ENCODE assay signal across 8 cellular contexts in the genomic region with DNA sequence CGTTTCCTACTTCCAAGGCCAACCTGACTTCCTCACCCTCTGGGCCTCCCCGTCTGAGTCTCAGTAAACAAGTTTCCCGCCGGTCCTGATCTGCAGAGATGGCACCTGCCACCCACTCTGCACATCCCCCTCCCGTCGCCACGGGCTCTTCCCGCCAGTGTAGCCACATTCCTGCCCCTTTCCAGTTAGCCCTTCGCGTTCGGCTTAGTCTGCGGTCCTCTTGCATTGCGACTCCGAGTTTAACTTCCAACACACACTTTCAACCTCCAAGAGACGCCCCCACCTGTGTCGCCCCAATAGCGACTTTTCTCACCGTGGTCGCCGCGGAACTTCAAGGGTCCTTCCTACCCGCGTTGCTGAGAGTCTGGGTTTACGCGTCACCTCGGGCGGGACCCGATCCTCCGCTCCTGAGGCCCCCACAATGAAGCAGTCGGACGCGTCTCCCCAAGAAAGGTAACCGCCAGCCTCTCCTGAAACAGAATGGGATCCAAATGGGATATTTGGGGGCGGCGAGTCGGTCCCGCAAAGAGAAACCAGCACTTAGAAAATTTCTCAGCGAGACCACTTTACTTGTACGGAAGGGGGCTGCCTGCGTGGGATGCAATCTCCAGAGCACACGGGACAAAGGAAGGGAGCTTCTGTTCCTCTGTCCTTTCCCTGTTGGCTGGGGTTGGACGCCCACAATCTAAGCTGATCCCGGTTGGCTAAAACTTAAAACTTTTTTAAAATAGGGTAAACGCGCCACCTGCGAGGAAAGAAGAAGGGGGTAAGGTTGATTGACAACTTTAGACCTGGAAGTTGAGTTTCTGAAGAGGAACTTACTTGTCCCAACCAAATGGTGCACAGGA. TPM values are rescaled to one million over a fixed set of nuclear protein-coding genes. Genes with fewer than 3 reads are reported as not detected.
DNase-seq lines count a peak whose midpoint lies in the region; ATAC-seq and TF ChIP-seq lines count a peak whose summit lies in the region.

No MANE protein-coding gene starts in this region.

- H3K4me1 Mint-ChIP-seq in immature natural killer cell, result peaks cover 37 to 40% of the 10 kb centered on the region in 2 donors

- H3K9me3 ChIP-seq in RWPE2 (ENCODE audit: severe bottlenecking), result no peaks in the 10 kb centered on the region

- H3K27ac Mint-ChIP-seq in immature natural killer cell, result peak overlapping the region; percentile 96 to 99 (median 97)

- ATAC-seq in RWPE2 (ENCODE audit: low read depth) (peak; percentile 9; the same call in 1 of the 3 replicates), HG02970 (IDR thresholded peaks at IDR 0.05; ENCODE audit: low FRiP score, unreplicated experiment) (no peak)

- peaks cover 36% of the 10 kb centered on the region for H3K79me2 ChIP-seq in KMS-11 (ENCODE audit: insufficient read depth, low read depth)

- peak overlapping the region; percentile 83 for H3K4me2 ChIP-seq in KMS-11

- DNase-seq in GDM1 (lab: John Stamatoyannopoulos, UW), result peak; percentile 54
- DNase-seq in RWPE2 (ENCODE audit: low spot score), result no peak
- DNase-seq in astrocyte of the spinal cord (ENCODE audit: low read depth, low spot score), result no peak
- DNase-seq in immature natural killer cell, result peak; percentile 50 to 67 (median 54)
- DNase-seq in stimulated activated CD4-positive, alpha-beta T cell treated with anti-CD3 and anti-CD28 coated beads, Interleukin-4, amount 100 ng/mL, for 24 hours, result peak; percentile 50
- no peak for DNase-seq in NCI-H1048 (lab: John Stamatoyannopoulos, UW)

- peak overlapping the region; percentile 60; the same call in 1 of the 2 replicates for H3K9ac ChIP-seq in KMS-11

- no peaks in the 10 kb centered on the region for H3K27me3 ChIP-seq in KMS-11 (ENCODE audit: insufficient read depth, low read depth)
- no peaks in the 10 kb centered on the region for H3K27me3 ChIP-seq in RWPE2 (ENCODE audit: insufficient read depth, poor library complexity, severe bottlenecking)

- peak overlapping the region; percentile 70; the same call in 1 of the 2 replicates for H2AFZ ChIP-seq in KMS-11 (ENCODE audit: low read depth)

- H3K4me3 ChIP-seq in KMS-11 (IDR thresholded peaks at IDR 0.05; ENCODE audit: insufficient read depth, low read depth, low read length) (no peak overlapping the region), RWPE2 (ENCODE audit: severe bottlenecking) (peak overlapping the region; percentile 82), astrocyte of the spinal cord (ENCODE audit: low read depth, low read length) (peak overlapping the region; percentile 53)

- H3K27ac ChIP-seq in KMS-11 (peak overlapping the region; percentile 68), RWPE2 (ENCODE audit: poor library complexity, severe bottlenecking) (peak overlapping the region; percentile 93)

- H3K4me1 ChIP-seq in KMS-11 (ENCODE audit: low read depth, poor library complexity, severe bottlenecking) (peaks cover 11% of the 10 kb centered on the region), RWPE2 (ENCODE audit: insufficient read depth, poor library complexity, severe bottlenecking) (peaks cover 7% of the 10 kb centered on the region)

- in situ Hi-C loops in astrocyte of the spinal cord (cut with HindIII; ENCODE audit: low sequenced_read_pairs), result no loop called here

- no peaks in the 10 kb centered on the region for H3K9me3 Mint-ChIP-seq in immature natural killer cell

- no peak for TF ChIP-seq CTCF in KMS-11 (conservative IDR thresholded peaks at IDR 0.05; ENCODE audit: low read depth, low read length)
- no peak for TF ChIP-seq CTCF in RWPE2 (IDR thresholded peaks at IDR 0.05; ENCODE audit: poor library complexity, severe bottlenecking)
- no peak for TF ChIP-seq CTCF in astrocyte of the spinal cord (IDR thresholded peaks at IDR 0.05; ENCODE audit: low read depth, low read length)

- no peaks in the 10 kb centered on the region for H4K20me1 ChIP-seq in KMS-11 (ENCODE audit: insufficient read depth)

- H3K36me3 ChIP-seq in KMS-11 (ENCODE audit: insufficient read depth) (no peaks in the 10 kb centered on the region), RWPE2 (ENCODE audit: low read depth) (0 out of 2 replicates have a peak, but pooled peaks cover 4% of the 10 kb centered on the region)

- H3K36me3 Mint-ChIP-seq in immature natural killer cell, result no peaks in the 10 kb centered on the region

- peaks cover 24 to 33% (median 26%) of the 10 kb centered on the region in 3 donors for H3K27me3 Mint-ChIP-seq in immature natural killer cell (ENCODE audit: low read depth in 3 of 3)

- peak overlapping the region; percentile 89 to 97 (median 91) for H3K4me3 Mint-ChIP-seq in immature natural killer cell

RNA-seq across cellular contexts. Expression of a gene that starts 1.0 kb away (rescaled TPM):
- polyA plus RNA-seq in immature natural killer cell, result 100 to 1,000 TPM; 513 to 682 (median 576) TPM

RNA-seq across cellular contexts. Expression of a gene that starts 18.3 kb away (rescaled TPM):
- not detected for polyA plus RNA-seq in immature natural killer cell

RNA-seq across cellular contexts. Expression of a gene that starts 27.5 kb away (rescaled TPM):
- polyA plus RNA-seq in immature natural killer cell, result 100 to 1,000 TPM; 584 to 982 (median 652) TPM

RNA-seq across cellular contexts. Expression of a gene that starts 39.8 kb away (rescaled TPM):
- 10 to 100 TPM; 40.6 to 57.7 (median 48.5) TPM for polyA plus RNA-seq in immature natural killer cell

Comparison
In these comparisons a context has a peak if more than half of its experiments do, and no peak if none do; other contexts are left out.
1. DNase-seq: peak in GDM1 (single experiment), immature natural killer cell (3 of 3) and stimulated activated CD4-positive, alpha-beta T cell treated with anti-CD3 and anti-CD28 coated beads, Interleukin-4, amount 100 ng/mL, for 24 hours (single experiment); none in RWPE2 (single experiment), astrocyte of the spinal cord (single experiment) and NCI-H1048 (single experiment).